Comparison of ENCODE assay signal across 21 cellular contexts in the genomic region with DNA sequence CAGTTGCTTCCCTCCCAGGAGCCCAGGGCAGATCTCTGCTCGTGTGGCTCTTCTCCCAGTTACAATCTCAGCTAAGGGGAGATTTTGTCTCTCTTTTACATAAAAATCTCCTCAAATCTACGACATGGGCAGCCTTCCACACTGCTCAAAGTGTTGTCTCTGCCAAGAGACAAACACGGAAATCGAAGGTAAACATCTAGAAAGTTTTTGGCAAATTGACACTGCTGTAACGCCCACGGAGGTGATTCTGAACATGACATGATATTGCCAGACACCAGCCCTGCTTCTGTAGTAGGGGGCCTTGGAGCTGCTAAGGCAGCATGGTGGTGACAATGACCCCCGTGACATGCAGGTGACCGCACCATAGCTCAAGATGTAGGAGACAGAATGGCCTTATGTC.
A peak's percentile ranks its signal among the peaks of the same experiment; 100 is the strongest.
DNase-seq lines count a peak whose midpoint lies in the region; ATAC-seq, FAIRE-seq and TF ChIP-seq lines count a peak whose summit lies in the region.
"Had no signal": no experiment of that assay in that cellular context is flagged by ENCODE, and none has a peak within 500 bp of the region (broad histone marks: within the 10 kb centered on the region; RNA-seq: fewer than 3 reads in every experiment).

No MANE protein-coding gene starts in this region.

- H2AFZ ChIP-seq in HepG2 (ENCODE audit: low read length) (no peak overlapping the region), astrocyte (ENCODE audit: low read depth, low read length) (no peak overlapping the region)
- H2AFZ ChIP-seq: GM23338 had no signal

- ATAC-seq in HepG2 (no peak), GM18517 (IDR thresholded peaks at IDR 0.05; ENCODE audit: unreplicated experiment) (no peak), upper lobe of right lung (no peak)
- ATAC-seq: GM12878, GM23338 had no signal

- H3K36me3 ChIP-seq in liver (ENCODE audit: control insufficient read depth in 4 of 4, insufficient read depth in 3 of 4, low read depth in 1 of 4, low read length in 3 of 4) (no peaks in the 10 kb centered on the region), HepG2 (replicated peaks in 1 of 2; ENCODE audit: control insufficient read depth in 1 of 2, insufficient read depth in 2 of 2, low read length in 2 of 2) (no peaks in the 10 kb centered on the region), astrocyte (ENCODE audit: insufficient read depth, low read length) (no peaks in the 10 kb centered on the region), tibial artery (no peaks in the 10 kb centered on the region), upper lobe of right lung (no peaks in the 10 kb centered on the region)
- H3K36me3 ChIP-seq: BLaER1 treated with 17β-estradiol and CSF1 and Interleukin-3, amounts not matched to agents 10 nM and 100 nM had no signal

- POLR2A ChIA-PET in HepG2 (lab: Yijun Ruan, JAX) = no interaction called here

- TF ChIP-seq RAD21 in liver (IDR thresholded peaks at IDR 0.05) (no peak), HepG2 (CRISPR knock-in tag; IDR thresholded peaks at IDR 0.05) (no peak)

- H3K27ac Mint-ChIP-seq in astrocyte (ENCODE audit: unreplicated experiment) (peak overlapping the region; percentile 58), nephron progenitor cell (peak overlapping the region; percentile 94)
- H3K27ac Mint-ChIP-seq: B cell; CD4-positive, CD25-positive, alpha-beta regulatory T cell; GM23338 had no signal

- H3K79me2 ChIP-seq in HepG2 (ENCODE audit: insufficient read depth, low read length) (no peaks in the 10 kb centered on the region), astrocyte (ENCODE audit: insufficient read depth, low read length) (no peaks in the 10 kb centered on the region)

- 31% methylated on average over 8 of the region's 8 CpGs for WGBS in liver
- WGBS in HepG2 (ENCODE audit: low lambda C conversion rate) = 11% methylated on average over 8 of the region's 8 CpGs

- no TSS peak for BruUV-seq in HepG2 (replicated peaks; lab: Mats Ljungman, UMichigan)

- TF ChIP-seq EP300 in HepG2 (IDR thresholded peaks at IDR 0.05; ENCODE audit: low read depth in 2 of 2, low read length in 2 of 2) (no peak), HepG2 (CRISPR knock-in tag; IDR thresholded peaks at IDR 0.05; ENCODE audit: borderline replicate concordance) (no peak)

- H3K27me3 Mint-ChIP-seq in astrocyte (ENCODE audit: low read depth, unreplicated experiment) (peaks cover 28% of the 10 kb centered on the region), nephron progenitor cell (ENCODE audit: low read depth, poor library complexity) (peaks cover 12% of the 10 kb centered on the region)

- DNase-seq in HepG2 (ENCODE audit: low spot score) (no peak), astrocyte (ENCODE audit: low read depth) (no peak), nephron progenitor cell (no peak), tibial artery (no peak), upper lobe of right lung (no peak)
- DNase-seq in effector CD8-positive, alpha-beta T cell (lab: John Stamatoyannopoulos, UW) = no peak
- DNase-seq: CD4-positive, CD25-positive, alpha-beta regulatory T cell; CD8-positive, alpha-beta memory T cell; COR-L47; DMS 273 treated with DMSO at 0.1 percent for 48 hours; DMS53; DND-41; EL; HCEC 1CT had no signal

- H4K20me1 ChIP-seq in HepG2 (ENCODE audit: insufficient read depth, low read length) = no peaks in the 10 kb centered on the region
- no peaks in the 10 kb centered on the region for H4K20me1 ChIP-seq in astrocyte (ENCODE audit: insufficient read depth, low read length)
- H4K20me1 ChIP-seq: BLaER1 treated with 17β-estradiol and CSF1 and Interleukin-3, amounts not matched to agents 10 nM and 100 nM had no signal

- H3K9me3 ChIP-seq in liver (ENCODE audit: control insufficient read depth in 4 of 4, low read length in 3 of 4) (no peaks in the 10 kb centered on the region), HepG2 (ENCODE audit: low read length) (no peaks in the 10 kb centered on the region), astrocyte (ENCODE audit: insufficient read depth, low read depth, low read length) (no peaks in the 10 kb centered on the region), tibial artery (no peaks in the 10 kb centered on the region), upper lobe of right lung (no peaks in the 10 kb centered on the region)
- H3K9me3 ChIP-seq: BLaER1 treated with 17β-estradiol and CSF1 and Interleukin-3, amounts not matched to agents 10 nM and 100 nM had no signal

- no peak overlapping the region for H3K4me3 ChIP-seq in liver (ENCODE audit: low read depth in 1 of 3, low read length in 3 of 3)
- no peak overlapping the region for H3K4me3 ChIP-seq in HepG2 (replicated peaks in 1 of 3; ENCODE audit: insufficient read depth in 1 of 3, low read depth in 2 of 3, low read length in 3 of 3)
- no peak overlapping the region for H3K4me3 ChIP-seq in astrocyte (ENCODE audit: insufficient read depth, low read depth, low read length)
- no peak overlapping the region for H3K4me3 ChIP-seq in tibial artery
- no peak overlapping the region for H3K4me3 ChIP-seq in upper lobe of right lung
- H3K4me3 ChIP-seq: BLaER1 treated with 17β-estradiol and CSF1 and Interleukin-3, amounts not matched to agents 10 nM and 100 nM; GM12878; GM23338 had no signal

- CTCF ChIA-PET in HepG2 (lab: Yijun Ruan, JAX; ENCODE audit: low intra/inter-chr PET ratio, low total read pairs) = no interaction called here

- TF ChIP-seq CTCF in liver (IDR thresholded peaks at IDR 0.05; ENCODE audit: low read depth, low read length, missing input control) (no peak), HepG2 (CRISPR knock-in tag; IDR thresholded peaks at IDR 0.05) (no peak), astrocyte (IDR thresholded peaks at IDR 0.05; ENCODE audit: insufficient read depth, low read depth, low read length) (no peak), nephron progenitor cell (IDR thresholded peaks at IDR 0.05) (no peak), tibial artery (IDR thresholded peaks at IDR 0.05) (no peak), upper lobe of right lung (IDR thresholded peaks at IDR 0.05) (no peak)

- H3K4me1 ChIP-seq in liver (ENCODE audit: control insufficient read depth in 4 of 4, insufficient read depth in 4 of 4, low read length in 3 of 4) = peaks cover 7 to 33% (median 19%) of the 10 kb centered on the region in 4 donors
- H3K4me1 ChIP-seq in HepG2 (ENCODE audit: insufficient read depth, low read length) = no peaks in the 10 kb centered on the region
- no peaks in the 10 kb centered on the region for H3K4me1 ChIP-seq in astrocyte (ENCODE audit: insufficient read depth, low read length)
- H3K4me1 ChIP-seq in tibial artery = peaks cover 0 to 33% (median 19%) of the 10 kb centered on the region in 4 donors
- H3K4me1 ChIP-seq in upper lobe of right lung = peaks cover 8% of the 10 kb centered on the region

- H3K27me3 ChIP-seq in liver (ENCODE audit: control insufficient read depth in 4 of 4, insufficient read depth in 4 of 4, low read length in 3 of 4) (no peaks in the 10 kb centered on the region), HepG2 (ENCODE audit: control insufficient read depth in 1 of 2, insufficient read depth in 2 of 2, low read length in 2 of 2) (peaks cover 3% of the 10 kb centered on the region in 2 experiments; a peak in 3 of 5 replicates), astrocyte (ENCODE audit: insufficient read depth, low read length) (peaks cover 2% of the 10 kb centered on the region), tibial artery (no peaks in the 10 kb centered on the region), upper lobe of right lung (no peaks in the 10 kb centered on the region)
- H3K27me3 ChIP-seq: BLaER1 treated with 17β-estradiol and CSF1 and Interleukin-3, amounts not matched to agents 10 nM and 100 nM had no signal

- H3K9ac ChIP-seq in liver (ENCODE audit: low read depth in 1 of 2, low read length in 2 of 2) (no peak overlapping the region), HepG2 (ENCODE audit: insufficient read depth, low read depth, low read length) (no peak overlapping the region), astrocyte (ENCODE audit: low read length) (no peak overlapping the region)
- H3K9ac ChIP-seq: BLaER1 treated with 17β-estradiol and CSF1 and Interleukin-3, amounts not matched to agents 10 nM and 100 nM had no signal

- intact Hi-C loops in HepG2 (cut with micrococcal nuclease; ENCODE audit: unreplicated experiment) (no loop called here), tibial artery (cut with DNase I; ENCODE audit: low total_unique reads) (no loop called here), upper lobe of right lung (cut with DNase I) (no loop called here)

- H3K36me3 Mint-ChIP-seq in astrocyte (ENCODE audit: low read depth, unreplicated experiment) (no peaks in the 10 kb centered on the region), nephron progenitor cell (ENCODE audit: low read depth) (no peaks in the 10 kb centered on the region)
- H3K36me3 Mint-ChIP-seq: CD4-positive, CD25-positive, alpha-beta regulatory T cell; CD8-positive, alpha-beta memory T cell had no signal

- no peak overlapping the region for H3K4me2 ChIP-seq in HepG2 (ENCODE audit: low read depth, low read length)
- H3K4me2 ChIP-seq in astrocyte (ENCODE audit: low read length) = no peak overlapping the region
- H3K4me2 ChIP-seq: BLaER1 treated with 17β-estradiol and CSF1 and Interleukin-3, amounts not matched to agents 10 nM and 100 nM; GM23338 had no signal

- no peak for FAIRE-seq in HepG2 (lab: Jason Lieb, UNC)
- no peak for FAIRE-seq in astrocyte (lab: Jason Lieb, UNC)
- FAIRE-seq: GM12878, H54 had no signal

- H3K4me1 Mint-ChIP-seq in astrocyte (ENCODE audit: low read depth, unreplicated experiment) (peaks cover 5% of the 10 kb centered on the region), nephron progenitor cell (peaks cover 41% of the 10 kb centered on the region)
- H3K4me1 Mint-ChIP-seq: B cell; CD4-positive, CD25-positive, alpha-beta regulatory T cell; CD8-positive, alpha-beta memory T cell; GM23338 had no signal

- H3K27ac ChIP-seq in liver (ENCODE audit: low read depth in 1 of 2, low read length in 2 of 2) (peak overlapping the region in 1 of 2 donors; percentile 41), HepG2 (ENCODE audit: extremely low read length, insufficient read depth, low read length) (no peak overlapping the region), astrocyte (ENCODE audit: low read depth, low read length) (no peak overlapping the region), tibial artery (peak overlapping the region; percentile 6 to 37), upper lobe of right lung (no peak overlapping the region)
- H3K27ac ChIP-seq: BLaER1 treated with 17β-estradiol and CSF1 and Interleukin-3, amounts not matched to agents 10 nM and 100 nM had no signal

- no peak for TF ChIP-seq POLR2A in HepG2 (IDR thresholded peaks at IDR 0.05; ENCODE audit: insufficient read depth in 1 of 2, low read depth in 2 of 2, low read length in 2 of 2)

- in situ Hi-C loops in HepG2 (cut with HindIII; ENCODE audit: extremely low pct_ligation_motif_present, low pct_unique_long_range_greater_than_20kb) = no loop called here

- H3K9me3 Mint-ChIP-seq in astrocyte (ENCODE audit: unreplicated experiment) (peaks cover under 1% of the 10 kb centered on the region), nephron progenitor cell (no peaks in the 10 kb centered on the region)
- H3K9me3 Mint-ChIP-seq: CD8-positive, alpha-beta memory T cell; GM23338 had no signal

- H3K4me3 Mint-ChIP-seq in astrocyte (ENCODE audit: unreplicated experiment) (no peak overlapping the region), nephron progenitor cell (peak overlapping the region; percentile 8)
- H3K4me3 Mint-ChIP-seq: B cell; CD4-positive, CD25-positive, alpha-beta regulatory T cell; CD8-positive, alpha-beta memory T cell; GM23338 had no signal

TF ChIP-seq in liver, 16 proteins besides CTCF, POLR2A, EP300 and RAD21 (continues in another document):
- TF ChIP-seq NR2F2 (IDR thresholded peaks at IDR 0.05) = no peak

Comparison
In these comparisons a context has a peak if more than half of its experiments do, and no peak if none do; other contexts are left out.
1. H3K27ac ChIP-seq: peak in tibial artery (2 of 2); none in HepG2 (single experiment), astrocyte (single experiment) and upper lobe of right lung (single experiment).